In genomic region chr11:109695696-109696095, GRCh38 we compare ENCODE assay signal across 1 cellular context.
TF ChIP-seq lines count a peak whose summit lies in the region.

No MANE protein-coding gene starts in this region.

TF ChIP-seq in IMR-90, 13 proteins besides CTCF, POLR2A, EP300 and RAD21 (continued from another document):
- no peak for TF ChIP-seq USF2 (IDR thresholded peaks at IDR 0.05; ENCODE audit: low read depth, low read length)
- TF ChIP-seq MAZ (IDR thresholded peaks at IDR 0.05; ENCODE audit: borderline replicate concordance, low read depth, low read length), result no peak
- TF ChIP-seq ELK1 (IDR thresholded peaks at IDR 0.05; ENCODE audit: borderline replicate concordance, low read depth, low read length), result no peak
- no peak for TF ChIP-seq FOS (IDR thresholded peaks at IDR 0.05; ENCODE audit: low read depth, low read length)
TF ChIP-seq in IMR-90: peak in this region for 0.
